1 cellular context compared by ENCODE assay signal in genomic region chr21:43921979-43922945, GRCh38.
TF ChIP-seq lines count a peak whose summit lies in the region.

No MANE protein-coding gene starts in this region.

TF ChIP-seq in K562, 482 proteins besides CTCF, POLR2A, EP300 and RAD21 (continued from another document):
- no peak for TF ChIP-seq PCBP2 (IDR thresholded peaks at IDR 0.05; ENCODE audit: low read depth, low read length, poor library complexity, severe bottlenecking)
- no peak for TF ChIP-seq HDAC3 (IDR thresholded peaks at IDR 0.05; ENCODE audit: borderline replicate concordance, partially characterized antibody)
- peak; percentile 91 for TF ChIP-seq VEZF1 (CRISPR knock-in tag; IDR thresholded peaks at IDR 0.05)
- no peak for TF ChIP-seq DLX4 (CRISPR knock-in tag; IDR thresholded peaks at IDR 0.05)
- TF ChIP-seq ZZZ3 (IDR thresholded peaks at IDR 0.05): no peak
- TF ChIP-seq ZNF518B (CRISPR knock-in tag; IDR thresholded peaks at IDR 0.05): no peak
- TF ChIP-seq MLLT1 (IDR thresholded peaks at IDR 0.05): 0 out of 4 replicates have a peak, but pooled peaks of 1 of the 2 experiments have one; percentile 28
- no peak for TF ChIP-seq KAT7 (CRISPR knock-in tag; IDR thresholded peaks at IDR 0.05; ENCODE audit: borderline replicate concordance)
- no peak for TF ChIP-seq ZNF583 (CRISPR knock-in tag; IDR thresholded peaks at IDR 0.05)
- no peak for TF ChIP-seq ZFPM2 (CRISPR knock-in tag; IDR thresholded peaks at IDR 0.05)
- TF ChIP-seq OTX1 (CRISPR knock-in tag; IDR thresholded peaks at IDR 0.05): no peak
- TF ChIP-seq MEIS2 (IDR thresholded peaks at IDR 0.05; ENCODE audit: partially characterized antibody): peak; percentile 70
- TF ChIP-seq ZNF431 (CRISPR knock-in tag; IDR thresholded peaks at IDR 0.05): no peak
- TF ChIP-seq ZNF695 (CRISPR knock-in tag; IDR thresholded peaks at IDR 0.05): no peak
- no peak for TF ChIP-seq ARID4B (CRISPR knock-in tag; IDR thresholded peaks at IDR 0.05)
- TF ChIP-seq SAFB2 (IDR thresholded peaks at IDR 0.05; ENCODE audit: borderline replicate concordance, low read depth, low read length, severe bottlenecking): no peak
- TF ChIP-seq TFAP4 (CRISPR knock-in tag; IDR thresholded peaks at IDR 0.05; ENCODE audit: borderline replicate concordance): peak; percentile 88
- TF ChIP-seq TSC22D4 (tag; IDR thresholded peaks at IDR 0.05): no peak
- no peak for TF ChIP-seq HMBOX1 (IDR thresholded peaks at IDR 0.05)
- TF ChIP-seq U2AF2 (optimal IDR thresholded peaks at IDR 0.05; ENCODE audit: low read depth, low read length): no peak
- no peak for TF ChIP-seq IFI16 (CRISPR knock-in tag; IDR thresholded peaks at IDR 0.05)
- TF ChIP-seq HMG20A (CRISPR knock-in tag; conservative IDR thresholded peaks at IDR 0.05): no peak
- no peak; the same call in 1 of the 2 replicates for TF ChIP-seq ZNF239 (CRISPR knock-in tag; IDR thresholded peaks at IDR 0.05)
- no peak for TF ChIP-seq ID3 (CRISPR knock-in tag; IDR thresholded peaks at IDR 0.05)
- TF ChIP-seq ID3 (tag; IDR thresholded peaks at IDR 0.05): peak; percentile 86
- peak; percentile 92 for TF ChIP-seq MTA3 (IDR thresholded peaks at IDR 0.05; ENCODE audit: borderline replicate concordance)
- no peak for TF ChIP-seq NR3C1 (CRISPR knock-in tag; IDR thresholded peaks at IDR 0.05)
- TF ChIP-seq CC2D1A (IDR thresholded peaks at IDR 0.05): no peak
- no peak for TF ChIP-seq NELFE (IDR thresholded peaks at IDR 0.05; ENCODE audit: insufficient read depth, insufficient read length)
- TF ChIP-seq JUNB (CRISPR knock-in tag; conservative IDR thresholded peaks at IDR 0.05): no peak
TF ChIP-seq in K562: peak in this region for 165.
